Comparison of ENCODE assay signal across 23 cellular contexts in genomic region chr6:34829137-34829536, GRCh38. TPM values are rescaled to one million over a fixed set of nuclear protein-coding genes. Genes with fewer than 3 reads are reported as not detected.
DNase-seq lines count a peak whose midpoint lies in the region; ATAC-seq, FAIRE-seq and TF ChIP-seq lines count a peak whose summit lies in the region.
"Had no signal": no experiment of that assay in that cellular context is flagged by ENCODE, and none has a peak within 500 bp of the region (broad histone marks: within the 10 kb centered on the region; RNA-seq: fewer than 3 reads in every experiment).

No MANE protein-coding gene starts in this region.

- in situ Hi-C loops in HepG2 (cut with HindIII; ENCODE audit: extremely low pct_ligation_motif_present, low pct_unique_long_range_greater_than_20kb), result no loop called here
- in situ Hi-C loops in mammary epithelial cell (cut with MboI; ENCODE audit: low sequenced_read_pairs in 2 of 2), result no loop called here
- in situ Hi-C loops in GM13976 (cut with MboI; ENCODE audit: low sequenced_read_pairs, unreplicated experiment), result no loop called here

- H3K27ac ChIP-seq in HepG2 (ENCODE audit: extremely low read length, insufficient read depth, low read length), result no peak overlapping the region
- no peak overlapping the region for H3K27ac ChIP-seq in right lobe of liver
- peak overlapping the region; percentile 74 for H3K27ac ChIP-seq in mammary epithelial cell (ENCODE audit: insufficient read depth, low read depth, low read length)
- H3K27ac ChIP-seq in foreskin keratinocyte, result peak overlapping the region; percentile 79
- no peak overlapping the region for H3K27ac ChIP-seq in A673 (ENCODE audit: low read depth, low read length, poor library complexity, severe bottlenecking)
- H3K27ac ChIP-seq in coronary artery, result no peak overlapping the region
- H3K27ac ChIP-seq: C4-2B, SJCRH30 had no signal

- ATAC-seq in HepG2 (no peak), right lobe of liver (no peak), foreskin keratinocyte (peak; percentile 92)

- H2AFZ ChIP-seq in HepG2 (ENCODE audit: low read length) (no peak overlapping the region), mammary epithelial cell (ENCODE audit: low read depth, low read length) (peak overlapping the region; percentile 62)

- TF ChIP-seq EP300 in HepG2 (IDR thresholded peaks at IDR 0.05; ENCODE audit: low read depth in 2 of 2, low read length in 2 of 2) (no peak), HepG2 (CRISPR knock-in tag; IDR thresholded peaks at IDR 0.05; ENCODE audit: borderline replicate concordance) (no peak)

- no peaks in the 10 kb centered on the region for H3K9me3 ChIP-seq in HepG2 (ENCODE audit: low read length)
- no peaks in the 10 kb centered on the region for H3K9me3 ChIP-seq in right lobe of liver
- no peaks in the 10 kb centered on the region for H3K9me3 ChIP-seq in mammary epithelial cell (replicated peaks; ENCODE audit: insufficient read depth, low read length)
- no peaks in the 10 kb centered on the region for H3K9me3 ChIP-seq in A673 (ENCODE audit: low read depth, low read length, poor library complexity, severe bottlenecking)
- H3K9me3 ChIP-seq: MG63, SJCRH30 had no signal

- H3K4me2 ChIP-seq in HepG2 (ENCODE audit: low read depth, low read length) (no peak overlapping the region), mammary epithelial cell (ENCODE audit: insufficient read depth, low read depth, low read length) (peak overlapping the region; percentile 28)

- TF ChIP-seq POLR2A in HepG2 (IDR thresholded peaks at IDR 0.05; ENCODE audit: insufficient read depth in 1 of 2, low read depth in 2 of 2, low read length in 2 of 2), result no peak
- no peak for TF ChIP-seq POLR2A in right lobe of liver (IDR thresholded peaks at IDR 0.05)

- TF ChIP-seq CTCF in HepG2 (CRISPR knock-in tag; IDR thresholded peaks at IDR 0.05) (no peak), right lobe of liver (IDR thresholded peaks at IDR 0.05) (no peak), mammary epithelial cell (conservative IDR thresholded peaks at IDR 0.05 in 1 of 2, IDR thresholded peaks at IDR 0.05 in 1 of 2; ENCODE audit: extremely low read depth in 1 of 2, insufficient read depth in 1 of 2, low read depth in 1 of 2, low read length in 2 of 2) (no peak), foreskin keratinocyte (conservative IDR thresholded peaks at IDR 0.05) (no peak), A673 (conservative IDR thresholded peaks at IDR 0.05; ENCODE audit: low read depth, low read length) (no peak), GM13976 (IDR thresholded peaks at IDR 0.05; ENCODE audit: borderline replicate concordance, control extremely low read depth, extremely low read depth, insufficient read depth, missing control alignments) (no peak), coronary artery (IDR thresholded peaks at IDR 0.05) (no peak)

- FAIRE-seq in HepG2 (lab: Jason Lieb, UNC), result no peak
- FAIRE-seq: D721Med, H1, HTR-8/SVneo had no signal

- intact Hi-C loops in HepG2 (cut with micrococcal nuclease; ENCODE audit: unreplicated experiment), result no loop called here
- intact Hi-C loops in right lobe of liver (cut with DNase I), result no loop called here
- intact Hi-C loops in mammary epithelial cell (cut with micrococcal nuclease), result no loop called here
- intact Hi-C loops in A673 (cut with micrococcal nuclease; ENCODE audit: unreplicated experiment), result no loop called here

- H4K20me1 ChIP-seq in HepG2 (ENCODE audit: insufficient read depth, low read length), result no peaks in the 10 kb centered on the region
- H4K20me1 ChIP-seq in mammary epithelial cell (ENCODE audit: insufficient read depth, low read length), result no peaks in the 10 kb centered on the region

- H3K79me2 ChIP-seq in HepG2 (ENCODE audit: insufficient read depth, low read length), result no peaks in the 10 kb centered on the region
- no peaks in the 10 kb centered on the region for H3K79me2 ChIP-seq in mammary epithelial cell (ENCODE audit: insufficient read depth, low read length)

- H3K4me1 ChIP-seq in HepG2 (ENCODE audit: insufficient read depth, low read length) (no peaks in the 10 kb centered on the region), right lobe of liver (no peaks in the 10 kb centered on the region), mammary epithelial cell (ENCODE audit: insufficient read depth, low read length) (peaks cover 9% of the 10 kb centered on the region), foreskin keratinocyte (peaks cover 4% of the 10 kb centered on the region), A673 (ENCODE audit: insufficient read depth, low read length, poor library complexity, severe bottlenecking) (no peaks in the 10 kb centered on the region)
- H3K4me1 ChIP-seq: SJCRH30 had no signal

- TF ChIP-seq RAD21 in HepG2 (CRISPR knock-in tag; IDR thresholded peaks at IDR 0.05), result no peak

- CTCF ChIA-PET in HepG2 (lab: Yijun Ruan, JAX; ENCODE audit: low intra/inter-chr PET ratio, low total read pairs), result no interaction called here
- CTCF ChIA-PET in mammary epithelial cell (lab: Charles Lee; ENCODE audit: low non-redundant PET), result no interaction called here
- CTCF ChIA-PET in A673 (lab: Charles Lee), result no interaction called here

- H3K36me3 ChIP-seq in HepG2 (replicated peaks in 1 of 2; ENCODE audit: control insufficient read depth in 1 of 2, insufficient read depth in 2 of 2, low read length in 2 of 2) (peaks cover 19 to 57% of the 10 kb centered on the region in 2 experiments), right lobe of liver (peaks cover 0 to 34% (median 1%) of the 10 kb centered on the region in 4 donors), mammary epithelial cell (ENCODE audit: insufficient read depth, low read length) (no peaks in the 10 kb centered on the region), A673 (ENCODE audit: insufficient read depth, low read length, poor library complexity, severe bottlenecking) (peaks cover 19% of the 10 kb centered on the region)

- DNase-seq in HepG2 (ENCODE audit: low spot score) (no peak), right lobe of liver (no peak), mammary epithelial cell (peak; percentile 96), foreskin keratinocyte (peak; percentile 90 to 96), A673 (ENCODE audit: low spot score) (no peak), DMS53 treated with DMSO at 0.1 percent for 48 hours (lab: John Stamatoyannopoulos, UW; ENCODE audit: unreplicated experiment) (no peak), GM13976 (ENCODE audit: low spot score) (no peak), coronary artery (ENCODE audit: low spot score) (no peak)
- DNase-seq: AML-193, DND-41, Karpas-422, MG63, NCI-H1048, NCI-H146, NCI-H2081, NCI-H226, NCI-H524, NCI-H82, SJCRH30 had no signal

- POLR2A ChIA-PET in HepG2 (lab: Yijun Ruan, JAX), result no interaction called here
- POLR2A ChIA-PET in A673 (lab: Charles Lee; ENCODE audit: low non-redundant PET), result no interaction called here

- dilution Hi-C loops in mammary epithelial cell (cut with HindIII; ENCODE audit: low sequenced_read_pairs), result no loop called here

- TSS peak; percentile 22 for BruUV-seq in HepG2 (replicated peaks; lab: Mats Ljungman, UMichigan)
- BruUV-seq in mammary epithelial cell (replicated peaks; lab: Mats Ljungman, UMichigan), result no TSS peak
- BruUV-seq in A673 (replicated peaks; lab: Mats Ljungman, UMichigan), result no TSS peak

- H3K27me3 ChIP-seq in HepG2 (ENCODE audit: control insufficient read depth in 1 of 2, insufficient read depth in 2 of 2, low read length in 2 of 2), result no peaks in the 10 kb centered on the region
- H3K27me3 ChIP-seq in right lobe of liver, result no peaks in the 10 kb centered on the region
- H3K27me3 ChIP-seq in mammary epithelial cell (ENCODE audit: insufficient read depth, low read length), result no peaks in the 10 kb centered on the region
- H3K27me3 ChIP-seq in foreskin keratinocyte, result no peaks in the 10 kb centered on the region
- H3K27me3 ChIP-seq in A673 (replicated peaks; ENCODE audit: insufficient read depth, low read depth, low read length, poor library complexity), result no peaks in the 10 kb centered on the region
- H3K27me3 ChIP-seq: MG63, SJCRH30 had no signal

- H3K9ac ChIP-seq in HepG2 (ENCODE audit: insufficient read depth, low read depth, low read length) (no peak overlapping the region), mammary epithelial cell (ENCODE audit: insufficient read depth, low read length) (peak overlapping the region; percentile 37)

- H3K4me3 ChIP-seq in HepG2 (replicated peaks in 1 of 3; ENCODE audit: insufficient read depth in 1 of 3, low read depth in 2 of 3, low read length in 3 of 3) (no peak overlapping the region), right lobe of liver (no peak overlapping the region), mammary epithelial cell (replicated peaks in 1 of 3; ENCODE audit: insufficient read depth in 1 of 3, low read depth in 2 of 3, low read length in 3 of 3) (no peak overlapping the region), A673 (ENCODE audit: low read depth, low read length, poor library complexity, severe bottlenecking) (no peak overlapping the region), coronary artery (no peak overlapping the region)
- H3K4me3 ChIP-seq: MG63, SJCRH30 had no signal

- WGBS in HepG2 (ENCODE audit: low lambda C conversion rate), result 94% methylated on average over 2 of the region's 2 CpGs
- WGBS in right lobe of liver (ENCODE audit: insufficient coverage, low coverage, low lambda C conversion rate, missing lambda C conversion rate), result 87% methylated on average over 2 of the region's 2 CpGs
- 0% methylated on average over 2 of the region's 2 CpGs for WGBS in mammary epithelial cell (ENCODE audit: low coverage, missing lambda C conversion rate)

RNA-seq across cellular contexts. Expression of gene BLTP3A, which starts 37.3 kb away (rescaled TPM):
- total RNA-seq in HepG2 (2016; rRNA removed; fragmentation: Illumina TruSeq; extraction: Trizol) (24.0 and 39.3 TPM in 2 replicates), right lobe of liver (1 to 10 TPM; 5.1 to 9.2 (median 7.8) TPM), mammary epithelial cell (10 to 100 TPM in 1 of 2 donors, 1 to 10 TPM in 1; 9.6 to 19.2 TPM), foreskin keratinocyte (4.8 and 8.3 TPM in 2 replicates), A673 (2021) (20.4 and 25.3 TPM in 2 replicates)
- total RNA-seq in HepG2 (2016; cell fraction: cytosol; rRNA removed; fragmentation: Illumina TruSeq; extraction: Trizol; ENCODE audit: low read depth), result 3.3 and 3.4 TPM in 2 replicates
- total RNA-seq in HepG2 (2016; cell fraction: insoluble cytoplasmic fraction; rRNA removed; fragmentation: Illumina TruSeq; extraction: Trizol), result 23.0 and 35.8 TPM in 2 replicates
- 12.6 and 13.4 TPM in 2 replicates for total RNA-seq in HepG2 (2016; cell fraction: membrane; rRNA removed; fragmentation: Illumina TruSeq; extraction: Trizol)
- 23.1 and 25.2 TPM in 2 replicates for total RNA-seq in HepG2 (2016; cell fraction: nucleus; rRNA removed; fragmentation: Illumina TruSeq; extraction: Trizol)
- polyA plus RNA-seq in HepG2 (2011; rRNA removed) (21.3 and 22.1 TPM in 2 replicates), mammary epithelial cell (4.9 TPM), foreskin keratinocyte (0.84 and 1.4 TPM in 2 replicates)
- 15.5 and 17.2 TPM in 2 replicates for polyA plus RNA-seq in HepG2 (2011; cell fraction: cytosol; rRNA removed)
- 16.7 and 19.3 TPM in 2 replicates for polyA plus RNA-seq in HepG2 (2011; cell fraction: nucleus; rRNA removed)
- 19.5 and 21.0 TPM in 2 replicates for polyA plus RNA-seq in HepG2 (2012)
- 1.2 and 1.3 TPM in 2 replicates for polyA plus RNA-seq in HepG2 (2016; cell fraction: cytosol; fragmentation: Illumina TruSeq; extraction: Trizol; ENCODE audit: low read depth)
- 21.1 and 22.6 TPM in 2 replicates for polyA plus RNA-seq in HepG2 (2016; cell fraction: insoluble cytoplasmic fraction; fragmentation: Illumina TruSeq; extraction: Trizol; ENCODE audit: low read depth)
- 3.2 and 3.9 TPM in 2 replicates for polyA plus RNA-seq in HepG2 (2016; cell fraction: membrane; fragmentation: Illumina TruSeq; extraction: Trizol; ENCODE audit: low read depth)
- polyA plus RNA-seq in HepG2 (2016; cell fraction: nucleus; fragmentation: Illumina TruSeq; extraction: Trizol; ENCODE audit: insufficient read depth, low read depth), result 21.8 and 24.2 TPM in 2 replicates
- polyA minus RNA-seq in HepG2 (2011; rRNA and poly(A)+ RNA removed; ENCODE audit: low replicate concordance), result 55.6 and 84.9 TPM in 2 replicates
- 37.8 and 45.9 TPM in 2 replicates for polyA minus RNA-seq in HepG2 (2011; cell fraction: cytosol; rRNA and poly(A)+ RNA removed)
- 30.8 and 44.8 TPM in 2 replicates for polyA minus RNA-seq in HepG2 (2011; cell fraction: nucleus; rRNA and poly(A)+ RNA removed)
- polyA minus RNA-seq in mammary epithelial cell, result 15.8 TPM

RNA-seq across cellular contexts. Expression of gene TAF11, which starts 58.7 kb away (rescaled TPM):
- total RNA-seq in HepG2 (2016; rRNA removed; fragmentation: Illumina TruSeq; extraction: Trizol) (73.6 and 94.9 TPM in 2 replicates), right lobe of liver (10 to 100 TPM in 3 of 6 experiments, 1 to 10 TPM in 3; 8.9 to 13.4 (median 10.3) TPM), mammary epithelial cell (10 to 100 TPM; 11.0 to 16.4 TPM), foreskin keratinocyte (20.5 and 21.2 TPM in 2 replicates), A673 (2021) (32.9 and 33.6 TPM in 2 replicates)
- 15.2 and 17.0 TPM in 2 replicates for total RNA-seq in HepG2 (2016; cell fraction: cytosol; rRNA removed; fragmentation: Illumina TruSeq; extraction: Trizol; ENCODE audit: low read depth)
- total RNA-seq in HepG2 (2016; cell fraction: insoluble cytoplasmic fraction; rRNA removed; fragmentation: Illumina TruSeq; extraction: Trizol), result 76.1 and 101 TPM in 2 replicates
- total RNA-seq in HepG2 (2016; cell fraction: membrane; rRNA removed; fragmentation: Illumina TruSeq; extraction: Trizol), result 48.5 and 59.3 TPM in 2 replicates
- 26.5 and 29.8 TPM in 2 replicates for total RNA-seq in HepG2 (2016; cell fraction: nucleus; rRNA removed; fragmentation: Illumina TruSeq; extraction: Trizol)
- polyA plus RNA-seq in HepG2 (2011; rRNA removed) (29.5 and 35.4 TPM in 2 replicates), mammary epithelial cell (16.4 TPM), foreskin keratinocyte (21.2 and 22.3 TPM in 2 replicates)
- polyA plus RNA-seq in HepG2 (2011; cell fraction: cytosol; rRNA removed), result 19.6 and 30.9 TPM in 2 replicates
- polyA plus RNA-seq in HepG2 (2011; cell fraction: nucleus; rRNA removed), result 15.0 and 19.9 TPM in 2 replicates
- polyA plus RNA-seq in HepG2 (2012), result 25.1 and 34.4 TPM in 2 replicates
- 17.3 and 17.5 TPM in 2 replicates for polyA plus RNA-seq in HepG2 (2016; cell fraction: cytosol; fragmentation: Illumina TruSeq; extraction: Trizol; ENCODE audit: low read depth)
- 93.7 and 105 TPM in 2 replicates for polyA plus RNA-seq in HepG2 (2016; cell fraction: insoluble cytoplasmic fraction; fragmentation: Illumina TruSeq; extraction: Trizol; ENCODE audit: low read depth)
- polyA plus RNA-seq in HepG2 (2016; cell fraction: membrane; fragmentation: Illumina TruSeq; extraction: Trizol; ENCODE audit: low read depth), result 40.2 and 43.7 TPM in 2 replicates
- polyA plus RNA-seq in HepG2 (2016; cell fraction: nucleus; fragmentation: Illumina TruSeq; extraction: Trizol; ENCODE audit: insufficient read depth, low read depth), result 53.1 and 56.0 TPM in 2 replicates
- polyA minus RNA-seq in HepG2 (2011; rRNA and poly(A)+ RNA removed; ENCODE audit: low replicate concordance), result 10.4 and 14.8 TPM in 2 replicates
- 9.6 and 10.0 TPM in 2 replicates for polyA minus RNA-seq in HepG2 (2011; cell fraction: cytosol; rRNA and poly(A)+ RNA removed)
- 11.2 and 13.4 TPM in 2 replicates for polyA minus RNA-seq in HepG2 (2011; cell fraction: nucleus; rRNA and poly(A)+ RNA removed)
- 11.2 TPM for polyA minus RNA-seq in mammary epithelial cell

RNA-seq across cellular contexts. Expression of gene ANKS1A, which starts 59.9 kb away (rescaled TPM):
- 14.5 and 15.1 TPM in 2 replicates for total RNA-seq in HepG2 (2016; rRNA removed; fragmentation: Illumina TruSeq; extraction: Trizol)
- total RNA-seq in HepG2 (2016; cell fraction: cytosol; rRNA removed; fragmentation: Illumina TruSeq; extraction: Trizol; ENCODE audit: low read depth), result 1.8 and 2.1 TPM in 2 replicates
- 11.8 and 14.7 TPM in 2 replicates for total RNA-seq in HepG2 (2016; cell fraction: insoluble cytoplasmic fraction; rRNA removed; fragmentation: Illumina TruSeq; extraction: Trizol)
- total RNA-seq in HepG2 (2016; cell fraction: membrane; rRNA removed; fragmentation: Illumina TruSeq; extraction: Trizol), result 5.1 and 5.2 TPM in 2 replicates
- 12.6 and 14.4 TPM in 2 replicates for total RNA-seq in HepG2 (2016; cell fraction: nucleus; rRNA removed; fragmentation: Illumina TruSeq; extraction: Trizol)
- 7.2 and 8.2 TPM in 2 replicates for polyA plus RNA-seq in HepG2 (2011; rRNA removed)
- polyA plus RNA-seq in HepG2 (2011; cell fraction: cytosol; rRNA removed), result 3.6 and 4.0 TPM in 2 replicates
- 15.9 and 18.1 TPM in 2 replicates for polyA plus RNA-seq in HepG2 (2011; cell fraction: nucleus; rRNA removed)
- polyA plus RNA-seq in HepG2 (2012), result 10.9 and 11.3 TPM in 2 replicates
- polyA plus RNA-seq in HepG2 (2016; cell fraction: cytosol; fragmentation: Illumina TruSeq; extraction: Trizol; ENCODE audit: low read depth), result 0.49 and 0.55 TPM in 2 replicates
- polyA plus RNA-seq in HepG2 (2016; cell fraction: insoluble cytoplasmic fraction; fragmentation: Illumina TruSeq; extraction: Trizol; ENCODE audit: low read depth), result 7.8 and 11.0 TPM in 2 replicates
- 1.5 and 2.0 TPM in 2 replicates for polyA plus RNA-seq in HepG2 (2016; cell fraction: membrane; fragmentation: Illumina TruSeq; extraction: Trizol; ENCODE audit: low read depth)
- 16.3 and 18.8 TPM in 2 replicates for polyA plus RNA-seq in HepG2 (2016; cell fraction: nucleus; fragmentation: Illumina TruSeq; extraction: Trizol; ENCODE audit: insufficient read depth, low read depth)
- 16.7 and 18.1 TPM in 2 replicates for polyA minus RNA-seq in HepG2 (2011; rRNA and poly(A)+ RNA removed; ENCODE audit: low replicate concordance)
- 6.1 and 8.1 TPM in 2 replicates for polyA minus RNA-seq in HepG2 (2011; cell fraction: cytosol; rRNA and poly(A)+ RNA removed)
- polyA minus RNA-seq in HepG2 (2011; cell fraction: nucleus; rRNA and poly(A)+ RNA removed), result 13.3 and 13.8 TPM in 2 replicates
- total RNA-seq in right lobe of liver, result 10 to 100 TPM in 4 of 6 experiments, 1 to 10 TPM in 2; 6.7 to 17.4 (median 10.5) TPM
- total RNA-seq in mammary epithelial cell, result 10 to 100 TPM; 15.7 to 19.7 TPM
- polyA plus RNA-seq in mammary epithelial cell, result 7.2 TPM
- 41.9 TPM for polyA minus RNA-seq in mammary epithelial cell
- 14.8 and 15.4 TPM in 2 replicates for total RNA-seq in foreskin keratinocyte
- 4.7 and 5.6 TPM in 2 replicates for polyA plus RNA-seq in foreskin keratinocyte
- 21.7 and 22.2 TPM in 2 replicates for total RNA-seq in A673 (2021)

Comparison
In these comparisons a context has a peak if more than half of its experiments do, and no peak if none do; other contexts are left out.
1. DNase-seq: peak in mammary epithelial cell (single experiment) and foreskin keratinocyte (2 of 2); none in HepG2 (single experiment), right lobe of liver (0 of 3), A673 (single experiment), DMS53 treated with DMSO at 0.1 percent for 48 hours (single experiment), GM13976 (single experiment) and coronary artery (single experiment).
2. H3K27ac ChIP-seq: peak in mammary epithelial cell (single experiment) and foreskin keratinocyte (single experiment); none in HepG2 (single experiment), right lobe of liver (0 of 3), A673 (single experiment) and coronary artery (0 of 2).